ENCODE assay signal across 17 cellular contexts in genomic region chr2:29518988-29519925, GRCh38.
DNase-seq lines count a peak whose midpoint lies in the region; ATAC-seq and TF ChIP-seq lines count a peak whose summit lies in the region.
"Had no signal": no experiment of that assay in that cellular context is flagged by ENCODE, and none has a peak within 500 bp of the region (broad histone marks: within the 10 kb centered on the region; RNA-seq: fewer than 3 reads in every experiment).

No MANE protein-coding gene starts in this region.

- DNase-seq in SK-N-SH = no peak
- peak; percentile 63 for DNase-seq in astrocyte of the hippocampus (ENCODE audit: low read depth, low spot score)
- peak; percentile 15 for DNase-seq in hepatocyte (ENCODE audit: low spot score)
- DNase-seq in stromal cell of bone marrow (ENCODE audit: low read depth) = peak; percentile 71
- DNase-seq in effector CD8-positive, alpha-beta T cell (lab: John Stamatoyannopoulos, UW) = no peak
- no peak for DNase-seq in NOMO-1 treated with DMSO at 0.1 percent for 48 hours (lab: John Stamatoyannopoulos, UW; ENCODE audit: unreplicated experiment)
- DNase-seq: activated T-cell treated with anti-CD3 and anti-CD28 coated beads for 4 hours; DMS 273 treated with DMSO at 0.1 percent for 48 hours; effector CD4-positive, alpha-beta T cell; mesendoderm; MM.1S; nucleus accumbens; stimulated activated CD4-positive, alpha-beta T cell treated with anti-CD3 and anti-CD28 coated beads, Interleukin-15, amount 100 ng/mL, for 24 hours had no signal

- H3K9me2 ChIP-seq in SK-N-SH (no peaks in the 10 kb centered on the region), hepatocyte (replicated peaks; ENCODE audit: insufficient read depth) (no peaks in the 10 kb centered on the region)

- H3K4me1 ChIP-seq in SK-N-SH (ENCODE audit: control insufficient read depth in 1 of 2, insufficient read depth in 2 of 2, low read depth in 1 of 2, low read length in 1 of 2) (peaks cover 9 to 69% of the 10 kb centered on the region in 2 experiments; a peak in 2 of 4 replicates), hepatocyte (ENCODE audit: insufficient read depth) (no peaks in the 10 kb centered on the region)

- H3K79me2 ChIP-seq in SK-N-SH (ENCODE audit: insufficient read depth) (no peaks in the 10 kb centered on the region), hepatocyte (no peaks in the 10 kb centered on the region)

- no peaks in the 10 kb centered on the region for H3F3A ChIP-seq in SK-N-SH (replicated peaks; ENCODE audit: insufficient read depth)

- 52% methylated on average over 4 of the region's 4 CpGs for WGBS in SK-N-SH (ENCODE audit: low lambda C conversion rate)
- WGBS in hepatocyte (ENCODE audit: low lambda C conversion rate, missing lambda C conversion rate) = 94% methylated on average over 4 of the region's 4 CpGs

- peaks cover 0 to 3% of the 10 kb centered on the region in 2 experiments for H3K36me3 ChIP-seq in SK-N-SH (replicated peaks in 1 of 2; ENCODE audit: control insufficient read depth in 1 of 2, insufficient read depth in 2 of 2, low read length in 1 of 2)
- H3K36me3 ChIP-seq in hepatocyte (replicated peaks; ENCODE audit: insufficient read depth, low read depth) = no peaks in the 10 kb centered on the region

- TF ChIP-seq RAD21 in SK-N-SH (IDR thresholded peaks at IDR 0.05; ENCODE audit: low read length) = no peak

- H2AFZ ChIP-seq in SK-N-SH (ENCODE audit: low read depth) (no peak overlapping the region), hepatocyte (no peak overlapping the region)

- POLR2A ChIA-PET in SK-N-SH (lab: Yijun Ruan, JAX) = interaction anchor here (1.1 to 3.9 kb wide), 4 partner anchors 56 to 257 kb away, joined by 6 to 26 read pairs (median 21); no protein-coding TSS in a partner anchor

- TF ChIP-seq EP300 in SK-N-SH (IDR thresholded peaks at IDR 0.05; ENCODE audit: borderline replicate concordance in 1 of 2, low read depth in 1 of 2, low read length in 1 of 2) = no peak

- TF ChIP-seq CTCF in SK-N-SH (IDR thresholded peaks at IDR 0.05) = no peak
- TF ChIP-seq CTCF in hepatocyte (IDR thresholded peaks at IDR 0.05; ENCODE audit: poor library complexity) = no peak

- H3K27me3 ChIP-seq in SK-N-SH (ENCODE audit: insufficient read depth) (no peaks in the 10 kb centered on the region), hepatocyte (no peaks in the 10 kb centered on the region)

- H3K9ac ChIP-seq in SK-N-SH = no peak overlapping the region

- no peaks in the 10 kb centered on the region for H4K20me1 ChIP-seq in SK-N-SH (ENCODE audit: insufficient read depth)
- no peaks in the 10 kb centered on the region for H4K20me1 ChIP-seq in hepatocyte (ENCODE audit: insufficient read depth, poor library complexity, severe bottlenecking)

- CTCF ChIA-PET in SK-N-SH (lab: Yijun Ruan, JAX) = interaction anchor here (0.7 to 5.7 kb wide), 8 partner anchors 46 to 953 kb away, joined by 3 to 33 read pairs (median 4); no protein-coding TSS in a partner anchor

- ATAC-seq in SK-N-SH treated with all-trans-retinoic acid at 6 μM for 48 hours = no peak
- ATAC-seq in GM21360 (IDR thresholded peaks at IDR 0.05; ENCODE audit: unreplicated experiment) = no peak
- ATAC-seq: WTC11 had no signal

- no peaks in the 10 kb centered on the region for H3K9me3 ChIP-seq in SK-N-SH
- no peaks in the 10 kb centered on the region for H3K9me3 ChIP-seq in hepatocyte (ENCODE audit: low read depth)

- no peak overlapping the region for H3K4me2 ChIP-seq in SK-N-SH
- no peak overlapping the region for H3K4me2 ChIP-seq in hepatocyte

- H3K4me3 ChIP-seq in SK-N-SH (ENCODE audit: low read depth in 2 of 2, low read length in 1 of 2) (no peak overlapping the region), hepatocyte (no peak overlapping the region)
- H3K4me3 ChIP-seq: SK-N-MC had no signal

- H3K27ac ChIP-seq in SK-N-SH (ENCODE audit: low read depth in 2 of 2, low read length in 1 of 2) (peak overlapping the region in 1 of 2 experiments; percentile 100; a peak in 3 of 4 replicates), hepatocyte (no peak overlapping the region)
- H3K27ac ChIP-seq: SK-N-MC had no signal

TF ChIP-seq in SK-N-SH treated with all-trans-retinoic acid at 6 μM for 48 hours, 23 proteins besides CTCF, POLR2A, EP300 and RAD21 (continues in another document):
- TF ChIP-seq, protein P1, sequence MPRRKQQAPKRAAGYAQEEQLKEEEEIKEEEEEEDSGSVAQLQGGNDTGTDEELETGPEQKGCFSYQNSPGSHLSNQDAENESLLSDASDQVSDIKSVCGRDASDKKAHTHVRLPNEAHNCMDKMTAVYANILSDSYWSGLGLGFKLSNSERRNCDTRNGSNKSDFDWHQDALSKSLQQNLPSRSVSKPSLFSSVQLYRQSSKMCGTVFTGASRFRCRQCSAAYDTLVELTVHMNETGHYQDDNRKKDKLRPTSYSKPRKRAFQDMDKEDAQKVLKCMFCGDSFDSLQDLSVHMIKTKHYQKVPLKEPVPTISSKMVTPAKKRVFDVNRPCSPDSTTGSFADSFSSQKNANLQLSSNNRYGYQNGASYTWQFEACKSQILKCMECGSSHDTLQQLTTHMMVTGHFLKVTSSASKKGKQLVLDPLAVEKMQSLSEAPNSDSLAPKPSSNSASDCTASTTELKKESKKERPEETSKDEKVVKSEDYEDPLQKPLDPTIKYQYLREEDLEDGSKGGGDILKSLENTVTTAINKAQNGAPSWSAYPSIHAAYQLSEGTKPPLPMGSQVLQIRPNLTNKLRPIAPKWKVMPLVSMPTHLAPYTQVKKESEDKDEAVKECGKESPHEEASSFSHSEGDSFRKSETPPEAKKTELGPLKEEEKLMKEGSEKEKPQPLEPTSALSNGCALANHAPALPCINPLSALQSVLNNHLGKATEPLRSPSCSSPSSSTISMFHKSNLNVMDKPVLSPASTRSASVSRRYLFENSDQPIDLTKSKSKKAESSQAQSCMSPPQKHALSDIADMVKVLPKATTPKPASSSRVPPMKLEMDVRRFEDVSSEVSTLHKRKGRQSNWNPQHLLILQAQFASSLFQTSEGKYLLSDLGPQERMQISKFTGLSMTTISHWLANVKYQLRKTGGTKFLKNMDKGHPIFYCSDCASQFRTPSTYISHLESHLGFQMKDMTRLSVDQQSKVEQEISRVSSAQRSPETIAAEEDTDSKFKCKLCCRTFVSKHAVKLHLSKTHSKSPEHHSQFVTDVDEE (CRISPR knock-in tag; IDR thresholded peaks at IDR 0.05) = no peak
- TF ChIP-seq ZFP30 (CRISPR knock-in tag; IDR thresholded peaks at IDR 0.05) (0 out of 2 replicates have a peak, but pooled peaks have one; percentile 5), ZFP3 (CRISPR knock-in tag; IDR thresholded peaks at IDR 0.05) (0 out of 2 replicates have a peak, but pooled peaks have one; percentile 28), OSR1 (CRISPR knock-in tag; IDR thresholded peaks at IDR 0.05) (no peak)
- TF ChIP-seq, protein P2, sequence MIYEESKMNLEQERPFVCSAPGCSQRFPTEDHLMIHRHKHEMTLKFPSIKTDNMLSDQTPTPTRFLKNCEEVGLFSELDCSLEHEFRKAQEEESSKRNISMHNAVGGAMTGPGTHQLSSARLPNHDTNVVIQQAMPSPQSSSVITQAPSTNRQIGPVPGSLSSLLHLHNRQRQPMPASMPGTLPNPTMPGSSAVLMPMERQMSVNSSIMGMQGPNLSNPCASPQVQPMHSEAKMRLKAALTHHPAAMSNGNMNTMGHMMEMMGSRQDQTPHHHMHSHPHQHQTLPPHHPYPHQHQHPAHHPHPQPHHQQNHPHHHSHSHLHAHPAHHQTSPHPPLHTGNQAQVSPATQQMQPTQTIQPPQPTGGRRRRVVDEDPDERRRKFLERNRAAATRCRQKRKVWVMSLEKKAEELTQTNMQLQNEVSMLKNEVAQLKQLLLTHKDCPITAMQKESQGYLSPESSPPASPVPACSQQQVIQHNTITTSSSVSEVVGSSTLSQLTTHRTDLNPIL (CRISPR knock-in tag; IDR thresholded peaks at IDR 0.05; ENCODE audit: low read depth) = 0 out of 2 replicates have a peak, but pooled peaks have one; percentile 4

TF ChIP-seq in SK-N-SH, 30 proteins besides CTCF, POLR2A, EP300 and RAD21:
- TF ChIP-seq TAF1 (IDR thresholded peaks at IDR 0.05; ENCODE audit: borderline replicate concordance, low read depth, low read length) (no peak), GATA2 (CRISPR knock-in tag; IDR thresholded peaks at IDR 0.05) (no peak), NRF1 (IDR thresholded peaks at IDR 0.05; ENCODE audit: low read depth, low read length) (no peak), SMC3 (IDR thresholded peaks at IDR 0.05; ENCODE audit: low read depth, low read length) (no peak), FOXJ3 (CRISPR knock-in tag; IDR thresholded peaks at IDR 0.05) (no peak), TCF12 (IDR thresholded peaks at IDR 0.05) (no peak), MEF2A (IDR thresholded peaks at IDR 0.05; ENCODE audit: borderline replicate concordance, low read depth) (no peak)

Comparison
In these comparisons a context has a peak if more than half of its experiments do, and no peak if none do; other contexts are left out.
1. DNase-seq: peak in astrocyte of the hippocampus (single experiment), hepatocyte (single experiment) and stromal cell of bone marrow (single experiment); none in SK-N-SH (single experiment), effector CD8-positive, alpha-beta T cell (single experiment) and NOMO-1 treated with DMSO at 0.1 percent for 48 hours (single experiment).